Comparison of ENCODE assay signal across 8 cellular contexts in genomic region chr2:72745679-72746368, GRCh38.
DNase-seq lines count a peak whose midpoint lies in the region; ATAC-seq and TF ChIP-seq lines count a peak whose summit lies in the region.

No MANE protein-coding gene starts in this region.

- no peak overlapping the region for H3K27ac ChIP-seq in uterus

- H3K36me3 ChIP-seq in uterus, result no peaks in the 10 kb centered on the region

- no peak for DNase-seq in CD14-positive monocyte (ENCODE audit: low spot score)
- DNase-seq in HCEC 1CT, result peak; percentile 43
- DNase-seq in NCI-H510A treated with DMSO at 0.1 percent for 48 hours (lab: John Stamatoyannopoulos, UW), result peak; percentile 82
- peak; percentile 9 to 67 for DNase-seq in T47D (ENCODE audit: low read depth in 1 of 2, low spot score in 1 of 2)
- DNase-seq in left colon, result no peak
- no peak for DNase-seq in uterus

- no peaks in the 10 kb centered on the region for H3K27me3 ChIP-seq in uterus

- H3K4me3 ChIP-seq in uterus, result no peak overlapping the region

- TF ChIP-seq CTCF in CD14-positive monocyte (IDR thresholded peaks at IDR 0.05) (peak; percentile 73), uterus (IDR thresholded peaks at IDR 0.05) (peak; percentile 58 to 68 (median 64))

- H3K4me1 Mint-ChIP-seq in CD14-positive monocyte, result no peaks in the 10 kb centered on the region

- no peak for TF ChIP-seq POLR2A in uterus (IDR thresholded peaks at IDR 0.05)

- H3K27ac Mint-ChIP-seq in CD14-positive monocyte, result no peak overlapping the region

- ATAC-seq in left colon (peak; percentile 50), GM19455 (IDR thresholded peaks at IDR 0.05; ENCODE audit: unreplicated experiment) (no peak), GM21786 (IDR thresholded peaks at IDR 0.05; ENCODE audit: unreplicated experiment) (no peak)

- intact Hi-C loops in CD14-positive monocyte (cut with micrococcal nuclease), result loop anchor here in 1 of 2 donors (10.0 kb wide), 1 partner anchor 821 kb away; no protein-coding TSS in a partner anchor
- intact Hi-C loops in left colon (cut with DNase I, micrococcal nuclease), result loop anchor here in 1 of 2 donors (10.0 kb wide), 1 partner anchor 1201 kb away; no protein-coding TSS in a partner anchor
- intact Hi-C loops in uterus (cut with DNase I; ENCODE audit: low total_unique reads), result no loop called here

- H3K27me3 Mint-ChIP-seq in CD14-positive monocyte (ENCODE audit: low read depth in 3 of 3), result no peaks in the 10 kb centered on the region

- H3K4me1 ChIP-seq in uterus, result no peaks in the 10 kb centered on the region

- no peaks in the 10 kb centered on the region for H3K9me3 ChIP-seq in uterus

- no peaks in the 10 kb centered on the region for H3K36me3 Mint-ChIP-seq in CD14-positive monocyte

- in situ Hi-C loops in T47D (cut with HindIII; ENCODE audit: low pct_unique_long_range_greater_than_20kb, low sequenced_read_pairs), result no loop called here

- H3K9me3 Mint-ChIP-seq in CD14-positive monocyte, result no peaks in the 10 kb centered on the region

- H3K4me3 Mint-ChIP-seq in CD14-positive monocyte, result no peak overlapping the region

Comparison
In these comparisons a context has a peak if more than half of its experiments do, and no peak if none do; other contexts are left out.
1. DNase-seq: peak in HCEC 1CT (single experiment), NCI-H510A treated with DMSO at 0.1 percent for 48 hours (single experiment) and T47D (2 of 2); none in CD14-positive monocyte (single experiment), left colon (0 of 2) and uterus (0 of 2).